In the genomic region with DNA sequence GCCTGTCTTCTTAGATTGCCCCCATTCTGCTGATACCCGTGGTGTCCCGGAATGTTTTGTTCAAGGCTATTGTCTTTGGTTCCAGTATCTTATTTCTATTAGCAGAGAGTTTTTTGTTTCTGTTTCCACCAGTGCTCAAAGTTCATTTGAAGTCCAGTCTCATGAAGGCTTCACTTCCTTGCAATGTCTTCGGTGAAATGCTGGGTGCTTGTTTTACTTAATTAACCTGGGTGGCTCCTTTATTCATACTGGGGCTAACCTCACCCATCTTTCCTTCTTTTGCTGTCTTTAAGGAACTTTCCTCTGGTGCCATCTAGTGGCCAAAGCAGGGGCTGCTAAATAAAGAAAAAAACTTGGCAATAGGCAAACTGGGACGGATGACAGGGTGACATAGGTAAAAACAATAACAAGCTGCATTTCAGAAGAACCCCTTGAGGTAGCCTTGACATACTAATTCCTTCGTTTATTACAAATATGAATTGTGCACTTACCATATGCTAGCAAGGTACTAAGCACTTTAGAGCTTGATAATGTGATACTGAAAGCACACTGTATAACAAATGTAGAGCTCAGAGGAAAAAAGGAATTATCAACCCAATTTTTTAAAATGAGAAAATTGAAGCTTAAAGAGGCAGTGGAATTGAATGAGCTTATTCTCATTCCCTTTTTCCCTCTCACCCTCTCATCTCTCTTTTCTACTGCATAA, we compare ENCODE assay signal across 8 cellular contexts. TPM values are rescaled to one million over a fixed set of nuclear protein-coding genes. Genes with fewer than 3 reads are reported as not detected.
A peak's percentile ranks its signal among the peaks of the same experiment; 100 is the strongest.
DNase-seq lines count a peak whose midpoint lies in the region; ATAC-seq, FAIRE-seq and TF ChIP-seq lines count a peak whose summit lies in the region.

No MANE protein-coding gene starts in this region.

- H3K4me1 ChIP-seq in NT2/D1 (ENCODE audit: insufficient read depth, insufficient read length) (no peaks in the 10 kb centered on the region), endothelial cell of umbilical vein (ENCODE audit: control insufficient read depth, extremely low read depth, insufficient read depth, low read length) (no peaks in the 10 kb centered on the region)

- ATAC-seq in GM19397 (IDR thresholded peaks at IDR 0.05; ENCODE audit: unreplicated experiment) (peak; percentile 72), naive B cell (ENCODE audit: low read depth in 2 of 2) (peak; percentile 49 to 62)
- peak; percentile 55 for ATAC-seq in activated CD8-positive, alpha-beta memory T cell treated with anti-CD3 and anti-CD28 coated beads, Interleukin-2, amount 10 ng/mL, durations not matched to agents 7 days and 5 days
- peak; percentile 66 for ATAC-seq in stimulated activated effector memory CD8-positive, alpha-beta T cell treated with anti-CD3 and anti-CD28 coated beads, Interleukin-12 subunit alpha, Interleukin-12 subunit beta, amount 100 ng/mL, for 72 hours

- no peaks in the 10 kb centered on the region for H3K36me3 ChIP-seq in NT2/D1 (ENCODE audit: insufficient read depth, insufficient read length, low read length)
- H3K36me3 ChIP-seq in endothelial cell of umbilical vein (ENCODE audit: control insufficient read depth in 2 of 2, extremely low read depth in 1 of 2, insufficient read depth in 2 of 2, low read length in 2 of 2): no peaks in the 10 kb centered on the region

- no TSS peak for BruUV-seq in endothelial cell of umbilical vein (replicated peaks; lab: Mats Ljungman, UMichigan)

- no peak for TF ChIP-seq POLR2A in endothelial cell of umbilical vein (IDR thresholded peaks at IDR 0.05; ENCODE audit: low read depth, low read length)

- H3K79me2 ChIP-seq in endothelial cell of umbilical vein (ENCODE audit: control insufficient read depth, insufficient read depth, low read length): no peaks in the 10 kb centered on the region

- dilution Hi-C loops in endothelial cell of umbilical vein (cut with MboI; ENCODE audit: extremely low pct_ligation_motif_present, low sequenced_read_pairs): loop anchor here (10.0 kb wide), 1 partner anchor 159 kb away; no protein-coding TSS in a partner anchor

- no peak overlapping the region for H3K4me2 ChIP-seq in endothelial cell of umbilical vein (ENCODE audit: insufficient read depth, low read length)

- H3K4me3 ChIP-seq in NT2/D1 (ENCODE audit: insufficient read length, low read depth): no peak overlapping the region
- H3K4me3 ChIP-seq in endothelial cell of umbilical vein (replicated peaks in 1 of 3; ENCODE audit: insufficient read depth in 1 of 3, low read depth in 1 of 3, low read length in 3 of 3): no peak overlapping the region

- H3K4me3 Mint-ChIP-seq in CD14-positive monocyte: no peak overlapping the region
- H3K4me3 Mint-ChIP-seq in activated CD8-positive, alpha-beta memory T cell treated with anti-CD3 and anti-CD28 coated beads, Interleukin-2, amount 10 ng/mL, durations not matched to agents 7 days and 5 days: no peak overlapping the region
- no peak overlapping the region for H3K4me3 Mint-ChIP-seq in naive B cell
- H3K4me3 Mint-ChIP-seq in stimulated activated effector memory CD8-positive, alpha-beta T cell treated with anti-CD3 and anti-CD28 coated beads, Interleukin-12 subunit alpha, Interleukin-12 subunit beta, amount 100 ng/mL, for 72 hours: no peak overlapping the region

- H3K27me3 ChIP-seq in NT2/D1 (ENCODE audit: insufficient read depth, insufficient read length): no peaks in the 10 kb centered on the region
- H3K27me3 ChIP-seq in endothelial cell of umbilical vein (ENCODE audit: control insufficient read depth in 2 of 2, insufficient read depth in 2 of 2, low read length in 2 of 2): peaks cover 1 to 19% of the 10 kb centered on the region in 2 experiments

- no peak overlapping the region for H3K27ac ChIP-seq in endothelial cell of umbilical vein (ENCODE audit: insufficient read depth, low read depth, low read length)

- H2AFZ ChIP-seq in endothelial cell of umbilical vein (ENCODE audit: low read depth, low read length): peak overlapping the region; percentile 20

- no peak overlapping the region for H3K27ac Mint-ChIP-seq in CD14-positive monocyte
- no peak overlapping the region for H3K27ac Mint-ChIP-seq in activated CD8-positive, alpha-beta memory T cell treated with anti-CD3 and anti-CD28 coated beads, Interleukin-2, amount 10 ng/mL, durations not matched to agents 7 days and 5 days
- H3K27ac Mint-ChIP-seq in naive B cell: peak overlapping the region in 2 of 6 donors; percentile 49 to 51
- H3K27ac Mint-ChIP-seq in stimulated activated effector memory CD8-positive, alpha-beta T cell treated with anti-CD3 and anti-CD28 coated beads, Interleukin-12 subunit alpha, Interleukin-12 subunit beta, amount 100 ng/mL, for 72 hours: no peak overlapping the region

- intact Hi-C loops in CD14-positive monocyte (cut with micrococcal nuclease) (no loop called here), endothelial cell of umbilical vein (cut with micrococcal nuclease) (loop anchor here (1.0 to 10.0 kb wide), 5 partner anchors 89 to 521 kb away; a partner anchor contains a TSS)

- POLR2A ChIA-PET in endothelial cell of umbilical vein (lab: Charles Lee): no interaction called here

- peaks cover 2 to 4% (median 4%) of the 10 kb centered on the region in 3 donors for H3K27me3 Mint-ChIP-seq in CD14-positive monocyte (ENCODE audit: low read depth in 3 of 3)
- peaks cover 29% of the 10 kb centered on the region for H3K27me3 Mint-ChIP-seq in activated CD8-positive, alpha-beta memory T cell treated with anti-CD3 and anti-CD28 coated beads, Interleukin-2, amount 10 ng/mL, durations not matched to agents 7 days and 5 days
- peaks cover 0 to 17% (median 0%) of the 10 kb centered on the region in 3 donors for H3K27me3 Mint-ChIP-seq in naive B cell

- peak; percentile 84 for TF ChIP-seq CTCF in CD14-positive monocyte (IDR thresholded peaks at IDR 0.05)
- peak; percentile 77 to 82 for TF ChIP-seq CTCF in endothelial cell of umbilical vein (IDR thresholded peaks at IDR 0.05; ENCODE audit: extremely low read depth in 1 of 2, insufficient read depth in 1 of 2, low read depth in 1 of 2, low read length in 2 of 2)

- H3K9me1 ChIP-seq in endothelial cell of umbilical vein (replicated peaks; ENCODE audit: control insufficient read depth, extremely low read depth, insufficient read depth, low read length): no peaks in the 10 kb centered on the region

- FAIRE-seq in endothelial cell of umbilical vein (lab: Jason Lieb, UNC): peak; percentile 93

- CTCF ChIA-PET in activated CD8-positive, alpha-beta memory T cell treated with anti-CD3 and anti-CD28 coated beads, Interleukin-2, amount 10 ng/mL, durations not matched to agents 7 days and 5 days (lab: Charles Lee): interaction anchor here (0.6 to 2.5 kb wide), 17 partner anchors 10 to 528 kb away, joined by 3 to 9 read pairs (median 3); a partner anchor contains a TSS
- CTCF ChIA-PET in endothelial cell of umbilical vein (lab: Charles Lee): interaction anchor here (0.6 to 3.9 kb wide), 61 partner anchors 11 to 521 kb away, joined by 3 to 82 read pairs (median 4); a partner anchor contains a TSS

- no peaks in the 10 kb centered on the region for H3K9me3 ChIP-seq in NT2/D1 (ENCODE audit: insufficient read depth, low read length)
- no peaks in the 10 kb centered on the region for H3K9me3 ChIP-seq in endothelial cell of umbilical vein (replicated peaks; ENCODE audit: control insufficient read depth, insufficient read depth, low read length)

- H3K9ac ChIP-seq in NT2/D1 (ENCODE audit: insufficient read length, low read depth) (no peak overlapping the region), endothelial cell of umbilical vein (replicated peaks; ENCODE audit: extremely low read depth, insufficient read depth, low read length) (no peak overlapping the region)

- DNase-seq in CD14-positive monocyte (ENCODE audit: low spot score) (no peak), HS-5 (ENCODE audit: low read depth) (peak; percentile 35), NT2/D1 (ENCODE audit: low read depth, low spot score) (peak; percentile 56), endothelial cell of umbilical vein (ENCODE audit: low read depth, low spot score) (peak; percentile 73), naive B cell (peak; percentile 64)
- peak; percentile 77 for DNase-seq in activated CD8-positive, alpha-beta memory T cell treated with anti-CD3 and anti-CD28 coated beads, Interleukin-2, amount 10 ng/mL, durations not matched to agents 7 days and 5 days
- DNase-seq in stimulated activated effector memory CD8-positive, alpha-beta T cell treated with anti-CD3 and anti-CD28 coated beads, Interleukin-12 subunit alpha, Interleukin-12 subunit beta, amount 100 ng/mL, for 72 hours (ENCODE audit: low spot score in 2 of 2): peak; percentile 64 to 85

- H3K4me1 Mint-ChIP-seq in CD14-positive monocyte: peaks cover 3% of the 10 kb centered on the region
- peaks cover 18% of the 10 kb centered on the region for H3K4me1 Mint-ChIP-seq in activated CD8-positive, alpha-beta memory T cell treated with anti-CD3 and anti-CD28 coated beads, Interleukin-2, amount 10 ng/mL, durations not matched to agents 7 days and 5 days
- no peaks in the 10 kb centered on the region for H3K4me1 Mint-ChIP-seq in naive B cell
- no peaks in the 10 kb centered on the region for H3K4me1 Mint-ChIP-seq in stimulated activated effector memory CD8-positive, alpha-beta T cell treated with anti-CD3 and anti-CD28 coated beads, Interleukin-12 subunit alpha, Interleukin-12 subunit beta, amount 100 ng/mL, for 72 hours

- H4K20me1 ChIP-seq in endothelial cell of umbilical vein (replicated peaks; ENCODE audit: control insufficient read depth, extremely low read depth, insufficient read depth, low read length): no peaks in the 10 kb centered on the region

- H3K9me3 Mint-ChIP-seq in CD14-positive monocyte (no peaks in the 10 kb centered on the region), naive B cell (no peaks in the 10 kb centered on the region)
- no peaks in the 10 kb centered on the region for H3K9me3 Mint-ChIP-seq in activated CD8-positive, alpha-beta memory T cell treated with anti-CD3 and anti-CD28 coated beads, Interleukin-2, amount 10 ng/mL, durations not matched to agents 7 days and 5 days (ENCODE audit: low read depth)
- no peaks in the 10 kb centered on the region for H3K9me3 Mint-ChIP-seq in stimulated activated effector memory CD8-positive, alpha-beta T cell treated with anti-CD3 and anti-CD28 coated beads, Interleukin-12 subunit alpha, Interleukin-12 subunit beta, amount 100 ng/mL, for 72 hours

- no peaks in the 10 kb centered on the region for H3K36me3 Mint-ChIP-seq in CD14-positive monocyte
- no peaks in the 10 kb centered on the region for H3K36me3 Mint-ChIP-seq in activated CD8-positive, alpha-beta memory T cell treated with anti-CD3 and anti-CD28 coated beads, Interleukin-2, amount 10 ng/mL, durations not matched to agents 7 days and 5 days
- H3K36me3 Mint-ChIP-seq in naive B cell: no peaks in the 10 kb centered on the region
- no peaks in the 10 kb centered on the region for H3K36me3 Mint-ChIP-seq in stimulated activated effector memory CD8-positive, alpha-beta T cell treated with anti-CD3 and anti-CD28 coated beads, Interleukin-12 subunit alpha, Interleukin-12 subunit beta, amount 100 ng/mL, for 72 hours

RNA-seq across cellular contexts. Expression of a gene that starts 2.8 kb away (rescaled TPM):
- not detected for polyA plus RNA-seq in CD14-positive monocyte
- total RNA-seq in activated CD8-positive, alpha-beta memory T cell treated with anti-CD3 and anti-CD28 coated beads, Interleukin-2, amount 10 ng/mL, durations not matched to agents 7 days and 5 days: not detected
- not detected in 2 replicates for total RNA-seq in endothelial cell of umbilical vein
- polyA plus RNA-seq in endothelial cell of umbilical vein: not detected in 2 replicates
- not detected in 2 replicates for polyA plus RNA-seq in endothelial cell of umbilical vein (2011; cell fraction: cytosol; rRNA removed)
- polyA plus RNA-seq in endothelial cell of umbilical vein (2011; cell fraction: nucleus; rRNA removed): not detected in 2 replicates
- not detected in 2 replicates for polyA plus RNA-seq in endothelial cell of umbilical vein (2012)
- not detected in 2 replicates for polyA minus RNA-seq in endothelial cell of umbilical vein
- not detected for polyA minus RNA-seq in endothelial cell of umbilical vein (2011; cell fraction: cytosol; rRNA and poly(A)+ RNA removed)
- not detected in 2 replicates for polyA minus RNA-seq in endothelial cell of umbilical vein (2011; cell fraction: nucleus; rRNA and poly(A)+ RNA removed)
- not detected for polyA plus RNA-seq in naive B cell (ENCODE audit: low read depth in 6 of 6)
